In the genomic region with DNA sequence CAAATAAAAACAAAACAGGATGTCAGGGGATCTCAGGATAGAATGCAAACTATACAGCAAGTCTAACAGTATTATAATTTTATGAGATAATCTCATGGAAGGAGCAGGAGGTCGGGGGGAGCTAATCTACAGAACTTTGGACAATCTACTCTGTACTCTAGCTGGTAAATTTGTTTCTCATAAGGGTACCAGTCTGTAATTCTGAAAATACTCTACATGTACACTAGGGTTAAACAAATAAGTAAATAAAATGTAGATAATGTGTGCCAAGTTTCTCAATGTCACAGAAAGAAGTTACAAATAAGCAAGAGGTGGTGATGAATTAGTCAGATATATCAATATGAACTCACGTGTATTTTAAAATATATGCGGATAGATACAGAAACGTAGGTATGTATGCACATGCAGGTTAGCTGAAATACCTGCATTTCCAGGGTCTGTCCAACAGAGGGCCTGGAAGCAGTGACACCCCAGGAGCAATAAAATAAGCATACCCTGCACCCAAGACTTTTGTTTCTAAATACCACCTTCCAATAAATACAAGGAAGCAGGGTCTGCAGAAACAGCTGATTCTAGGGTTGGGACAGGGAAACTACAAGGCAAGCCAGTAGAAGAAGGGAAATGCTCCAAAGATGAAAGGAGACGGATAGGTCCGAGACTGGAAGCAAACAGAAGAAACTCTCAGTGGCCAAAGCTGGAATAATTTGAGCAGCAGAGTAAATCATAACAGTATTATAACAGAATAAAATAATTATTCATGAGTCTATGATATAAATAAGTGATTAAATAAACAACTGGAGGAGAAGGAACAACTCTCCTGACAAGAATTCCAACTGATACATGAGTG, we compare ENCODE assay signal across 8 cellular contexts. TPM values are rescaled to one million over a fixed set of nuclear protein-coding genes. Genes with fewer than 3 reads are reported as not detected.
DNase-seq lines count a peak whose midpoint lies in the region; ATAC-seq lines count a peak whose summit lies in the region.

No MANE protein-coding gene starts in this region.

- no peak for DNase-seq in Right ventricle myocardium superior
- no peak for DNase-seq in cardiac septum (ENCODE audit: low spot score)
- DNase-seq in SK-MEL-5 (ENCODE audit: low read depth, low spot score): peak; percentile 74
- peak; percentile 34 for DNase-seq in astrocyte of the hippocampus (ENCODE audit: low read depth, low spot score)
- DNase-seq in left kidney (ENCODE audit: low read depth, low spot score): peak; percentile 41
- DNase-seq in stimulated activated CD8-positive, alpha-beta memory T cell treated with anti-CD3 and anti-CD28 coated beads, Interleukin-7, amount 100 ng/mL, for 4 hours (ENCODE audit: low read depth in 2 of 2): peak; percentile 12 to 41

- intact Hi-C loops in Right ventricle myocardium superior (cut with DNase I) (no loop called here), cardiac septum (cut with DNase I) (loop anchor here (5.0 kb wide), 1 partner anchor 106 kb away; no protein-coding TSS in a partner anchor)

- ATAC-seq in Right ventricle myocardium superior (ENCODE audit: poor library complexity): peak; percentile 67
- peak; percentile 87 for ATAC-seq in HG02884 (IDR thresholded peaks at IDR 0.05; ENCODE audit: unreplicated experiment)
- ATAC-seq in HG03457 (IDR thresholded peaks at IDR 0.05; ENCODE audit: unreplicated experiment): no peak

- in situ Hi-C loops in SK-MEL-5 (cut with HindIII; ENCODE audit: low pct_unique_long_range_greater_than_20kb, low sequenced_read_pairs): no loop called here

RNA-seq across cellular contexts. Expression of gene EZH2, which starts 27.8 kb away (rescaled TPM):
- 1.1 TPM for total RNA-seq in Right ventricle myocardium superior
- total RNA-seq in cardiac septum: 1.5 TPM
- total RNA-seq in SK-MEL-5 (2014; rRNA removed; shearing (Covaris generic)): 13.4 and 16.7 TPM in 2 replicates
- polyA plus RNA-seq in SK-MEL-5 (2015; cell fraction: cytosol; rRNA removed): 22.6 and 27.8 TPM in 2 replicates
- polyA plus RNA-seq in SK-MEL-5 (2015; cell fraction: nucleus; rRNA removed): 100 and 150 TPM in 2 replicates

Comparison
In these comparisons a context has a peak if more than half of its experiments do, and no peak if none do; other contexts are left out.
1. DNase-seq: peak in SK-MEL-5 (single experiment), astrocyte of the hippocampus (single experiment), left kidney (single experiment) and stimulated activated CD8-positive, alpha-beta memory T cell treated with anti-CD3 and anti-CD28 coated beads, Interleukin-7, amount 100 ng/mL, for 4 hours (2 of 2); none in Right ventricle myocardium superior (single experiment) and cardiac septum (single experiment).